In the genomic region with DNA sequence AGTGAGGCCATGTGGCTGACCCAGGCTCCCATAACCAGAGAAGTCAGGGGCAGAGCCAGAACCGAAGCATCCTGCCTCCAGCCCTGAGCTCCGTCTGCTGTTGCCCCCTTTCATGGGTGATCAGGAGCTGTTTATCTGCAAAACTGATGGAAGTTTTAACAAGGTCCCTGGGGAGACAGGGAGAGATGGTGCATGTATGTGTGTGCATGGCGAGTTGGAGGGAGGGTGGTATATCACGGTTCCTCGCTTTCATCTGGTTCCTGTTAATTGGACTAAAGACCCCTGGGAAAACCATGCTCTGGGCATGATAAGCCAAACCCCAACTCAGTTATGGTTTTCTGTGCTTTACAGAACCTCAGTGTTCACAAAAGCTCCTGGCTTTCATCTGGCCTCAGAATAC, we compare ENCODE assay signal across 34 cellular contexts.
"Had no signal": no experiment of that assay in that cellular context is flagged by ENCODE, and none has a peak within 500 bp of the region (broad histone marks: within the 10 kb centered on the region; RNA-seq: fewer than 3 reads in every experiment).

No MANE protein-coding gene starts in this region.

- H3K9me3 Mint-ChIP-seq: activated CD8-positive, alpha-beta T cell treated with anti-CD3 and anti-CD28 coated beads for 36 hours; activated naive CD8-positive, alpha-beta T cell treated with anti-CD3 and anti-CD28 coated beads for 36 hours; activated T-cell treated with anti-CD3 and anti-CD28 coated beads, Interleukin-2, amount 50 U/mL, for 72 hours; activated T-helper 17 cell treated with anti-CD3 and anti-CD28 coated beads, Interleukin-2, amount 50 U/mL, for 72 hours; central memory CD8-positive, alpha-beta T cell; T-helper 2 cell treated with Interferon-gamma antibody and Interleukin-4, amounts not matched to agents 5 μg/mL and 100 μg/mL, for 36 hours had no signal

- H3K36me3 ChIP-seq: ascending aorta, cardiac muscle cell had no signal

- H3K27ac Mint-ChIP-seq: activated CD4-positive, alpha-beta T cell treated with anti-CD3 and anti-CD28 coated beads, Interleukin-2, amount 10 ng/mL, durations not matched to agents 24 days and 14 days; activated CD8-positive, alpha-beta T cell treated with anti-CD3 and anti-CD28 coated beads for 36 hours; activated naive CD8-positive, alpha-beta T cell treated with anti-CD3 and anti-CD28 coated beads for 36 hours; activated T-cell treated with anti-CD3 and anti-CD28 coated beads, Interleukin-2, amount 50 U/mL, for 72 hours; activated T-helper 17 cell treated with anti-CD3 and anti-CD28 coated beads, Interleukin-2, amount 50 U/mL, for 72 hours; T-helper 1 cell treated with Interleukin-12 subunit alpha and Interleukin-12 subunit beta and Interleukin-4 antibody, amounts not matched to agents 30 μg/mL and 1 μg/mL, for 36 hours; T-helper 2 cell treated with Interferon-gamma antibody and Interleukin-4, amounts not matched to agents 5 μg/mL and 100 μg/mL, for 36 hours had no signal

- H3K9me3 ChIP-seq: ascending aorta had no signal

- H3K4me3 Mint-ChIP-seq: activated CD4-positive, alpha-beta T cell treated with anti-CD3 and anti-CD28 coated beads, Interleukin-2, amount 10 ng/mL, durations not matched to agents 24 days and 14 days; activated CD8-positive, alpha-beta T cell treated with anti-CD3 and anti-CD28 coated beads for 36 hours; activated naive CD8-positive, alpha-beta T cell treated with anti-CD3 and anti-CD28 coated beads for 36 hours; activated T-cell treated with anti-CD3 and anti-CD28 coated beads, Interleukin-2, amount 50 U/mL, for 72 hours; activated T-helper 17 cell treated with anti-CD3 and anti-CD28 coated beads, Interleukin-2, amount 50 U/mL, for 72 hours; central memory CD8-positive, alpha-beta T cell; T-helper 1 cell treated with Interleukin-12 subunit alpha and Interleukin-12 subunit beta and Interleukin-4 antibody, amounts not matched to agents 30 μg/mL and 1 μg/mL, for 36 hours; T-helper 2 cell treated with Interferon-gamma antibody and Interleukin-4, amounts not matched to agents 5 μg/mL and 100 μg/mL, for 36 hours had no signal

- H3K4me2 ChIP-seq: PC-9 had no signal

- H3K27me3 ChIP-seq: ascending aorta, cardiac muscle cell had no signal

- ATAC-seq: activated CD8-positive, alpha-beta T cell treated with anti-CD3 and anti-CD28 coated beads for 36 hours; activated T-cell treated with anti-CD3 and anti-CD28 coated beads, Interleukin-2, amount 50 U/mL, for 72 hours; activated T-helper 17 cell treated with anti-CD3 and anti-CD28 coated beads, Interleukin-2, amount 50 U/mL, for 72 hours; Right ventricle myocardium inferior had no signal

- H3K4me1 Mint-ChIP-seq: activated T-helper 17 cell treated with anti-CD3 and anti-CD28 coated beads, Interleukin-2, amount 50 U/mL, for 72 hours had no signal

- H3K4me1 ChIP-seq: ascending aorta had no signal

- H2AFZ ChIP-seq: PC-9 had no signal

- H3K4me3 ChIP-seq: ascending aorta, cardiac muscle cell, PC-9 had no signal

- H3K27ac ChIP-seq: ascending aorta, cardiac muscle cell, PC-9, RWPE1 had no signal

- H3K36me3 Mint-ChIP-seq: activated naive CD8-positive, alpha-beta T cell treated with anti-CD3 and anti-CD28 coated beads for 36 hours had no signal

- DNase-seq: activated CD4-positive, alpha-beta T cell treated with anti-CD3 and anti-CD28 coated beads, Interleukin-2, amount 10 ng/mL, durations not matched to agents 24 days and 14 days; activated CD4-positive, alpha-beta T cell treated with anti-CD3 and anti-CD28 coated beads, Interleukin-2, amount 50 U/mL, for 4 hours; activated CD8-positive, alpha-beta T cell treated with anti-CD3 and anti-CD28 coated beads for 36 hours; activated effector memory CD4-positive, alpha-beta T cell treated with anti-CD3 and anti-CD28 coated beads, Interleukin-2, amount 50 U/mL, for 16 hours; activated naive CD4-positive, alpha-beta T cell; activated naive CD4-positive, alpha-beta T cell treated with anti-CD3 and anti-CD28 coated beads, Interleukin-2, amount 50 U/mL, for 16 hours; activated naive CD8-positive, alpha-beta T cell treated with anti-CD3 and anti-CD28 coated beads for 36 hours; activated T-cell treated with anti-CD3 and anti-CD28 coated beads, Interleukin-2, amount 50 U/mL, for 1 hour; activated T-cell treated with anti-CD3 and anti-CD28 coated beads, Interleukin-2, amount 50 U/mL, for 72 hours; amygdala; Kasumi-1; KBM-7; MM.1S; MV-4-11; NCI-H1092; NCI-H1436 treated with DMSO at 0.1 percent for 48 hours; NCI-H187; NCI-H2029 treated with DMSO at 0.1 percent for 48 hours; NCI-H2107; NCI-H226; NCI-H446 treated with DMSO at 0.1 percent for 48 hours; NCI-H524; NCI-H69; NK-92 treated with Interleukin-12 subunit alpha and Interleukin-12 subunit beta, amount 100 ng/mL, for 24 hours; PC-9; SIG-M5 had no signal
